ENCODE assay signal across 8 cellular contexts in genomic region chr17:67376509-67376891, GRCh38. TPM values are rescaled to one million over a fixed set of nuclear protein-coding genes. Genes with fewer than 3 reads are reported as not detected.
DNase-seq lines count a peak whose midpoint lies in the region; ATAC-seq, FAIRE-seq and TF ChIP-seq lines count a peak whose summit lies in the region.

No MANE protein-coding gene starts in this region.

- no peak for TF ChIP-seq CTCF in bronchial epithelial cell (IDR thresholded peaks at IDR 0.05; ENCODE audit: insufficient read depth, low read length, severe bottlenecking)
- TF ChIP-seq CTCF in right lobe of liver (IDR thresholded peaks at IDR 0.05) = no peak
- TF ChIP-seq CTCF in tibial nerve (IDR thresholded peaks at IDR 0.05) = no peak

- TF ChIP-seq EP300 in tibial nerve (IDR thresholded peaks at IDR 0.05) = no peak

- TF ChIP-seq POLR2A in right lobe of liver (IDR thresholded peaks at IDR 0.05) = no peak
- TF ChIP-seq POLR2A in tibial nerve (IDR thresholded peaks at IDR 0.05) = no peak

- H3K4me3 ChIP-seq in bronchial epithelial cell (ENCODE audit: low read depth, low read length) (peak overlapping the region; percentile 85), right lobe of liver (peak overlapping the region; percentile 50 to 69 (median 63)), tibial nerve (peak overlapping the region; percentile 67 to 88 (median 80))

- peak overlapping the region; percentile 92 to 94 (median 94) for H3K27ac ChIP-seq in right lobe of liver
- peak overlapping the region; percentile 84 to 95 (median 87) for H3K27ac ChIP-seq in tibial nerve

- no peak for FAIRE-seq in bronchial epithelial cell (lab: Jason Lieb, UNC)

- H3K27me3 ChIP-seq in bronchial epithelial cell (ENCODE audit: control insufficient read depth, insufficient read depth, low read length) (no peaks in the 10 kb centered on the region), right lobe of liver (no peaks in the 10 kb centered on the region), tibial nerve (no peaks in the 10 kb centered on the region)

- H3K36me3 ChIP-seq in bronchial epithelial cell (ENCODE audit: control insufficient read depth, insufficient read depth, low read length) (no peaks in the 10 kb centered on the region), right lobe of liver (no peaks in the 10 kb centered on the region), tibial nerve (no peaks in the 10 kb centered on the region)

- WGBS in right lobe of liver (ENCODE audit: insufficient coverage, low coverage, low lambda C conversion rate, missing lambda C conversion rate) = 1% methylated on average over 9 of the region's 9 CpGs
- 0 to 1% methylated on average over 9 of the region's 9 CpGs for WGBS in tibial nerve, 2 donors

- no peaks in the 10 kb centered on the region for H3K9me3 ChIP-seq in right lobe of liver
- H3K9me3 ChIP-seq in tibial nerve = no peaks in the 10 kb centered on the region

- DNase-seq in EH (ENCODE audit: low read depth) (peak; percentile 85), LHCN-M2 (ENCODE audit: low read depth) (peak; percentile 19), bronchial epithelial cell (ENCODE audit: low read depth) (no peak), right lobe of liver (peak in 1 of 3 donors; percentile 41), tibial nerve (ENCODE audit: low spot score in 2 of 2) (peak in 1 of 2 donors; percentile 26), OCI-M1 (lab: John Stamatoyannopoulos, UW) (no peak), SW 1271 (lab: John Stamatoyannopoulos, UW) (no peak)

- ATAC-seq in right lobe of liver (peak in 2 of 4 donors; percentile 3 to 6), HG03139 (IDR thresholded peaks at IDR 0.05; ENCODE audit: unreplicated experiment) (no peak)

- peaks cover 0 to 8% (median 3%) of the 10 kb centered on the region in 4 donors for H3K4me1 ChIP-seq in right lobe of liver
- H3K4me1 ChIP-seq in tibial nerve = peaks cover 0 to 29% (median 7%) of the 10 kb centered on the region in 4 donors

- intact Hi-C loops in right lobe of liver (cut with DNase I) = loop anchor here (5.0 to 10.0 kb wide), 3 partner anchors 96 to 318 kb away; no protein-coding TSS in a partner anchor

RNA-seq across cellular contexts. Expression of gene PITPNC1, which starts 0.6 kb away (rescaled TPM):
- total RNA-seq in LHCN-M2 (2014; rRNA removed) (10.4 and 12.5 TPM in 2 replicates), bronchial epithelial cell (23.6 and 28.7 TPM in 2 replicates), right lobe of liver (10 to 100 TPM in 2 of 6 experiments, 1 to 10 TPM in 4; 4.7 to 13.0 (median 7.4) TPM), tibial nerve (10 to 100 TPM in 2 of 4 donors, 1 to 10 TPM in 2; 8.0 to 20.4 (median 9.6) TPM)
- polyA plus RNA-seq in LHCN-M2 (2012) = 1.00 TPM

RNA-seq across cellular contexts. Expression of gene PSMD12, which starts 10.1 kb away (rescaled TPM):
- total RNA-seq in LHCN-M2 (2014; rRNA removed) (34.8 and 49.4 TPM in 2 replicates), bronchial epithelial cell (13.2 and 26.2 TPM in 2 replicates), right lobe of liver (10 to 100 TPM; 27.3 to 40.1 (median 31.1) TPM), tibial nerve (10 to 100 TPM; 16.1 to 24.7 (median 22.4) TPM)
- 34.4 TPM for polyA plus RNA-seq in LHCN-M2 (2012)

Comparison
In these comparisons a context has a peak if more than half of its experiments do, and no peak if none do; other contexts are left out.
1. DNase-seq: peak in EH (single experiment) and LHCN-M2 (single experiment); none in bronchial epithelial cell (single experiment), OCI-M1 (single experiment) and SW 1271 (0 of 2).
2. Peak in every context shown above with its lines, with median percentiles within 50 percentile points of each other: H3K4me3 ChIP-seq.